ENCODE assay signal across 27 cellular contexts in genomic region chr19:51330366-51330765, GRCh38. TPM values are rescaled to one million over a fixed set of nuclear protein-coding genes. Genes with fewer than 3 reads are reported as not detected.
"Had no signal": no experiment of that assay in that cellular context is flagged by ENCODE, and none has a peak within 500 bp of the region (broad histone marks: within the 10 kb centered on the region; RNA-seq: fewer than 3 reads in every experiment).

No MANE protein-coding gene starts in this region.

- DNase-seq: activated B cell treated with CpG ODN at 0.5 μM for 24 hours; activated CD4-positive, alpha-beta memory T cell treated with anti-CD3 and anti-CD28 coated beads for 36 hours; activated CD4-positive, alpha-beta T cell treated with anti-CD3 and anti-CD28 coated beads for 48 hours; activated CD8-positive, alpha-beta memory T cell treated with anti-CD3 and anti-CD28 coated beads, Interleukin-2, amount 50 U/mL, for 48 hours; activated effector memory CD4-positive, alpha-beta T cell treated with Interleukin-2 at 50 U/mL for 16 hours; activated gamma-delta T cell treated with Interleukin-2 at 50 U/mL for 16 hours; activated naive CD4-positive, alpha-beta T cell treated with anti-CD3 and anti-CD28 coated beads, Interleukin-2, amount 50 U/mL, for 16 hours; activated naive CD4-positive, alpha-beta T cell treated with Interleukin-2 at 50 U/mL for 16 hours; activated T-cell treated with anti-CD3 and anti-CD28 coated beads for 4 hours; activated T-cell treated with anti-CD3 and anti-CD28 coated beads, Interleukin-2, amount 50 U/mL, for 24 hours; activated T-cell treated with anti-CD3 and anti-CD28 coated beads, Interleukin-2, amount 50 U/mL, for 72 hours; amniotic stem cell; body of pancreas; caudate nucleus; colonic mucosa; effector CD8-positive, alpha-beta T cell; erythroblast; foreskin keratinocyte; gastrocnemius medialis; heart right ventricle; T-helper 2 cell had no signal

- H3K27ac Mint-ChIP-seq: activated B cell treated with CpG ODN at 0.5 μM for 24 hours; activated CD4-positive, alpha-beta memory T cell treated with anti-CD3 and anti-CD28 coated beads for 36 hours; activated naive CD8-positive, alpha-beta T cell; activated T-cell treated with anti-CD3 and anti-CD28 coated beads, Interleukin-2, amount 50 U/mL, for 24 hours; activated T-cell treated with anti-CD3 and anti-CD28 coated beads, Interleukin-2, amount 50 U/mL, for 72 hours had no signal

- H3K4me1 ChIP-seq: colonic mucosa, foreskin keratinocyte, gastrocnemius medialis had no signal

- H3K9me3 ChIP-seq: body of pancreas, colonic mucosa, esophagus muscularis mucosa, gastrocnemius medialis had no signal

- H3K4me3 Mint-ChIP-seq: activated B cell treated with CpG ODN at 0.5 μM for 24 hours; activated CD4-positive, alpha-beta memory T cell treated with anti-CD3 and anti-CD28 coated beads for 36 hours; activated naive CD8-positive, alpha-beta T cell; activated T-cell treated with anti-CD3 and anti-CD28 coated beads, Interleukin-2, amount 50 U/mL, for 24 hours; activated T-cell treated with anti-CD3 and anti-CD28 coated beads, Interleukin-2, amount 50 U/mL, for 72 hours had no signal

- H3K36me3 ChIP-seq: colonic mucosa, gastrocnemius medialis had no signal

- H3K9me3 Mint-ChIP-seq: activated B cell treated with CpG ODN at 0.5 μM for 24 hours; activated CD4-positive, alpha-beta memory T cell treated with anti-CD3 and anti-CD28 coated beads for 36 hours had no signal

- ATAC-seq: activated CD4-positive, CD25-positive, alpha-beta regulatory T cell treated with anti-CD3 and anti-CD28 coated beads, Interleukin-2, amount 50 U/mL, for 24 hours; activated T-cell treated with anti-CD3 and anti-CD28 coated beads, Interleukin-2, amount 50 U/mL, for 72 hours; body of pancreas; foreskin keratinocyte; gastrocnemius medialis; heart right ventricle had no signal

- H3K4me3 ChIP-seq: body of pancreas, colonic mucosa, esophagus muscularis mucosa, gastrocnemius medialis, heart right ventricle had no signal

- H3K27ac ChIP-seq: body of pancreas, colonic mucosa, esophagus muscularis mucosa, foreskin keratinocyte, gastrocnemius medialis, heart right ventricle, VCaP had no signal

RNA-seq across cellular contexts. Expression of gene IGLON5, which starts 18.9 kb away (rescaled TPM):
- total RNA-seq: activated B cell treated with CpG ODN at 0.5 μM for 24 hours; body of pancreas; dermis microvascular lymphatic vessel endothelial cell; foreskin keratinocyte; gastrocnemius medialis; T-helper 1 cell treated with Interleukin-12 subunit alpha and Interleukin-12 subunit beta and Interleukin-4 antibody, amounts not matched to agents 30 ng/mL and 1 ng/mL, for 36 hours had no signal
- polyA plus RNA-seq: foreskin keratinocyte had no signal

RNA-seq across cellular contexts. Expression of gene CLDND2, which starts 38.4 kb away (rescaled TPM):
- total RNA-seq: body of pancreas, dermis microvascular lymphatic vessel endothelial cell, esophagus muscularis mucosa, gastrocnemius medialis had no signal

RNA-seq across cellular contexts. Expression of gene NKG7, which starts 42.1 kb away (rescaled TPM):
- total RNA-seq: body of pancreas, dermis microvascular lymphatic vessel endothelial cell, foreskin keratinocyte had no signal
- polyA plus RNA-seq: foreskin keratinocyte had no signal
